Comparison of ENCODE assay signal across 1 cellular context in genomic region chrX:2427147-2427546, GRCh38.
TF ChIP-seq lines count a peak whose summit lies in the region.

No MANE protein-coding gene starts in this region.

TF ChIP-seq in H1, 55 proteins besides CTCF, POLR2A, EP300 and RAD21:
- TF ChIP-seq CTBP2 (IDR thresholded peaks at IDR 0.05; ENCODE audit: borderline replicate concordance, insufficient read depth, insufficient read length, low read length) (no peak), YY1 (IDR thresholded peaks at IDR 0.05; ENCODE audit: low read depth, low read length) (no peak), TBP (IDR thresholded peaks at IDR 0.05; ENCODE audit: low read depth, low read length) (no peak), CEBPB (IDR thresholded peaks at IDR 0.05; ENCODE audit: low read depth, low read length) (no peak)
- TF ChIP-seq, protein P1, sequence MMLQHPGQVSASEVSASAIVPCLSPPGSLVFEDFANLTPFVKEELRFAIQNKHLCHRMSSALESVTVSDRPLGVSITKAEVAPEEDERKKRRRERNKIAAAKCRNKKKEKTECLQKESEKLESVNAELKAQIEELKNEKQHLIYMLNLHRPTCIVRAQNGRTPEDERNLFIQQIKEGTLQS (IDR thresholded peaks at IDR 0.05; ENCODE audit: insufficient read depth, low read depth, low read length): no peak
TF ChIP-seq in H1: peak in this region for 0.
